8 cellular contexts compared by ENCODE assay signal in genomic region chr11:65551572-65552398, GRCh38. TPM values are rescaled to one million over a fixed set of nuclear protein-coding genes. Genes with fewer than 3 reads are reported as not detected.
A peak's percentile ranks its signal among the peaks of the same experiment; 100 is the strongest.
DNase-seq lines count a peak whose midpoint lies in the region; ATAC-seq and TF ChIP-seq lines count a peak whose summit lies in the region.

No MANE protein-coding gene starts in this region.

- ATAC-seq in naive thymus-derived CD4-positive, alpha-beta T cell, result peak; percentile 53
- ATAC-seq in HG02938 (IDR thresholded peaks at IDR 0.05; ENCODE audit: unreplicated experiment), result no peak

- POLR2A ChIA-PET in naive thymus-derived CD4-positive, alpha-beta T cell (lab: Charles Lee), result interaction anchor here (0.6 to 14.3 kb wide), 9 partner anchors 10 to 164 kb away, joined by 3 to 186 read pairs (median 8); partner anchors contain the start of genes FAM89B, LTBP3, MALAT1 and NEAT1

- peaks cover 0 to 29% (median 18%) of the 10 kb centered on the region in 5 donors for H3K36me3 Mint-ChIP-seq in naive thymus-derived CD4-positive, alpha-beta T cell

- H3K4me3 Mint-ChIP-seq in naive thymus-derived CD4-positive, alpha-beta T cell, result peak overlapping the region; percentile 18 to 98 (median 74)

- peak overlapping the region; percentile 71 to 93 (median 87) for H3K27ac Mint-ChIP-seq in naive thymus-derived CD4-positive, alpha-beta T cell

- CTCF ChIA-PET in naive thymus-derived CD4-positive, alpha-beta T cell (lab: Charles Lee), result interaction anchor here (0.6 to 4.3 kb wide), 9 partner anchors 10 to 81 kb away, joined by 3 to 32 read pairs (median 4); partner anchors contain the start of genes EHBP1L1 and FAM89B

- H3K36me3 ChIP-seq in MM.1S (replicated peaks; ENCODE audit: insufficient read depth, low read length) (no peaks in the 10 kb centered on the region), colonic mucosa (no peaks in the 10 kb centered on the region)
- H3K36me3 ChIP-seq in naive thymus-derived CD4-positive, alpha-beta T cell (ENCODE audit: control insufficient read depth in 2 of 3, insufficient read depth in 3 of 3, low read length in 3 of 3), result peaks cover 0 to 32% (median 9%) of the 10 kb centered on the region in 3 experiments

- H3K27me3 ChIP-seq in MM.1S (replicated peaks; ENCODE audit: insufficient read depth, low read length) (no peaks in the 10 kb centered on the region), colonic mucosa (no peaks in the 10 kb centered on the region)
- no peaks in the 10 kb centered on the region for H3K27me3 ChIP-seq in naive thymus-derived CD4-positive, alpha-beta T cell (ENCODE audit: control insufficient read depth in 2 of 2, insufficient read depth in 2 of 2, low read length in 2 of 2)

- peaks cover 50 to 86% (median 74%) of the 10 kb centered on the region in 7 donors for H3K4me1 Mint-ChIP-seq in naive thymus-derived CD4-positive, alpha-beta T cell

- H3K4me1 ChIP-seq in MM.1S (ENCODE audit: low read length) (peaks cover 28% of the 10 kb centered on the region), colonic mucosa (peaks cover 19% of the 10 kb centered on the region)
- peaks cover 35 to 78% of the 10 kb centered on the region in 2 donors for H3K4me1 ChIP-seq in naive thymus-derived CD4-positive, alpha-beta T cell (ENCODE audit: control insufficient read depth in 2 of 2, insufficient read depth in 2 of 2, low read length in 2 of 2)

- H3K9me3 Mint-ChIP-seq in naive thymus-derived CD4-positive, alpha-beta T cell, result peaks cover 0 to 2% (median 0%) of the 10 kb centered on the region in 11 donors

- H3K4me2 ChIP-seq in MM.1S (ENCODE audit: low read depth, low read length), result peak overlapping the region; percentile 37; the same call in 1 of the 2 replicates

- H3K9me2 ChIP-seq in MM.1S (replicated peaks; ENCODE audit: insufficient read depth, low read length), result no peaks in the 10 kb centered on the region

- H3K4me3 ChIP-seq in MM.1S (ENCODE audit: low read length) (no peak overlapping the region), colonic mucosa (peak overlapping the region; percentile 20)
- H3K4me3 ChIP-seq in naive thymus-derived CD4-positive, alpha-beta T cell (ENCODE audit: low read length), result no peak overlapping the region

- no peak overlapping the region for H2AFZ ChIP-seq in MM.1S (ENCODE audit: low read length)

- H4K20me1 ChIP-seq in MM.1S (ENCODE audit: insufficient read depth, low read length), result no peaks in the 10 kb centered on the region

- no peaks in the 10 kb centered on the region for H3K79me2 ChIP-seq in MM.1S (ENCODE audit: low read length)

- DNase-seq in ACHN (peak; percentile 54), GM13976 (ENCODE audit: low spot score) (peak; percentile 76), MM.1S (peak; percentile 91), T-helper 9 cell (peak; percentile 52), colonic mucosa (peak; percentile 91), cortex of kidney (lab: John Stamatoyannopoulos, UW) (no peak)
- DNase-seq in naive thymus-derived CD4-positive, alpha-beta T cell, result peak in 6 of 9 donors; percentile 51 to 62 (median 56)

- intact Hi-C loops in colonic mucosa (cut with DNase I), result no loop called here
- intact Hi-C loops in naive thymus-derived CD4-positive, alpha-beta T cell (cut with micrococcal nuclease), result loop anchor here in 1 of 2 donors (1.0 kb wide), 1 partner anchor 19 kb away; the partner anchor contains the start of gene ZNRD2

- H3K9me3 ChIP-seq in MM.1S (replicated peaks; ENCODE audit: insufficient read depth, low read length), result no peaks in the 10 kb centered on the region
- H3K9me3 ChIP-seq in colonic mucosa, result no peaks in the 10 kb centered on the region
- no peaks in the 10 kb centered on the region for H3K9me3 ChIP-seq in naive thymus-derived CD4-positive, alpha-beta T cell (ENCODE audit: control insufficient read depth in 2 of 3, low read length in 3 of 3)

- H3K9ac ChIP-seq in MM.1S (ENCODE audit: low read length), result no peak overlapping the region
- peak overlapping the region; percentile 38 to 79 for H3K9ac ChIP-seq in colonic mucosa (ENCODE audit: low read depth in 2 of 2, low read length in 2 of 2)

- H3K27ac ChIP-seq in MM.1S (ENCODE audit: low read length) (peak overlapping the region; percentile 65; the same call in 1 of the 2 replicates), colonic mucosa (peak overlapping the region; percentile 86)
- H3K27ac ChIP-seq in naive thymus-derived CD4-positive, alpha-beta T cell (ENCODE audit: low read depth, low read length), result peak overlapping the region; percentile 31

- in situ Hi-C loops in ACHN (cut with HindIII; ENCODE audit: low pct_ligation_motif_present, low pct_unique_long_range_greater_than_20kb, low sequenced_read_pairs), result no loop called here
- in situ Hi-C loops in GM13976 (cut with MboI; ENCODE audit: low sequenced_read_pairs, unreplicated experiment), result no loop called here

- no peaks in the 10 kb centered on the region for H3K27me3 Mint-ChIP-seq in naive thymus-derived CD4-positive, alpha-beta T cell

- H3F3A ChIP-seq in MM.1S (ENCODE audit: insufficient read depth, low read length), result peaks cover 19% of the 10 kb centered on the region

- peak; percentile 72 for TF ChIP-seq CTCF in GM13976 (IDR thresholded peaks at IDR 0.05; ENCODE audit: borderline replicate concordance, control extremely low read depth, extremely low read depth, insufficient read depth, missing control alignments)
- peak; percentile 89 for TF ChIP-seq CTCF in MM.1S (IDR thresholded peaks at IDR 0.05; ENCODE audit: low read length)
- TF ChIP-seq CTCF in colonic mucosa (IDR thresholded peaks at IDR 0.05), result peak; percentile 71

RNA-seq across cellular contexts. Expression of gene LTBP3, which starts 6.4 kb away (rescaled TPM):
- total RNA-seq in colonic mucosa, result 10 to 100 TPM; 27.3 to 31.1 TPM
- total RNA-seq in naive thymus-derived CD4-positive, alpha-beta T cell, result 100 to 1,000 TPM in 4 of 5 experiments, 10 to 100 TPM in 1; 91.4 to 288 (median 280) TPM
- 10 to 100 TPM; 18.7 to 41.2 TPM for polyA plus RNA-seq in naive thymus-derived CD4-positive, alpha-beta T cell

RNA-seq across cellular contexts. Expression of gene ZNRD2, which starts 18.5 kb away (rescaled TPM):
- total RNA-seq in colonic mucosa, result 10 to 100 TPM; 16.6 to 30.8 TPM
- 10 to 100 TPM; 29.1 to 40.9 (median 32.9) TPM for total RNA-seq in naive thymus-derived CD4-positive, alpha-beta T cell
- 10 to 100 TPM; 82.6 to 86.0 TPM for polyA plus RNA-seq in naive thymus-derived CD4-positive, alpha-beta T cell

RNA-seq across cellular contexts. Expression of gene FAM89B, which starts 20.6 kb away (rescaled TPM):
- total RNA-seq in colonic mucosa, result 10 to 100 TPM; 27.4 to 32.2 TPM
- 10 to 100 TPM; 33.0 to 59.7 (median 45.3) TPM for total RNA-seq in naive thymus-derived CD4-positive, alpha-beta T cell
- polyA plus RNA-seq in naive thymus-derived CD4-positive, alpha-beta T cell, result 100 to 1,000 TPM in 1 of 2 donors, 10 to 100 TPM in 1; 87.7 to 115 TPM

RNA-seq across cellular contexts. Expression of gene EHBP1L1, which starts 24.1 kb away (rescaled TPM):
- 10 to 100 TPM; 58.5 to 78.5 TPM for total RNA-seq in colonic mucosa
- total RNA-seq in naive thymus-derived CD4-positive, alpha-beta T cell, result 100 to 1,000 TPM; 108 to 207 (median 128) TPM
- polyA plus RNA-seq in naive thymus-derived CD4-positive, alpha-beta T cell, result 10 to 100 TPM; 12.3 to 14.2 TPM

RNA-seq across cellular contexts. Expression of gene SCYL1, which starts 26.9 kb away (rescaled TPM):
- total RNA-seq in colonic mucosa, result 10 to 100 TPM; 59.2 to 84.1 TPM
- total RNA-seq in naive thymus-derived CD4-positive, alpha-beta T cell, result 10 to 100 TPM; 63.2 to 79.8 (median 70.4) TPM
- polyA plus RNA-seq in naive thymus-derived CD4-positive, alpha-beta T cell, result 10 to 100 TPM; 27.0 to 69.1 TPM

Comparison
In these comparisons a context has a peak if more than half of its experiments do, and no peak if none do; other contexts are left out.
1. H3K27ac ChIP-seq: peak in every context shown above with its lines; median percentile 86 in colonic mucosa; 65 in MM.1S; 31 in naive thymus-derived CD4-positive, alpha-beta T cell.